Comparison of ENCODE assay signal across 9 cellular contexts in the genomic region with DNA sequence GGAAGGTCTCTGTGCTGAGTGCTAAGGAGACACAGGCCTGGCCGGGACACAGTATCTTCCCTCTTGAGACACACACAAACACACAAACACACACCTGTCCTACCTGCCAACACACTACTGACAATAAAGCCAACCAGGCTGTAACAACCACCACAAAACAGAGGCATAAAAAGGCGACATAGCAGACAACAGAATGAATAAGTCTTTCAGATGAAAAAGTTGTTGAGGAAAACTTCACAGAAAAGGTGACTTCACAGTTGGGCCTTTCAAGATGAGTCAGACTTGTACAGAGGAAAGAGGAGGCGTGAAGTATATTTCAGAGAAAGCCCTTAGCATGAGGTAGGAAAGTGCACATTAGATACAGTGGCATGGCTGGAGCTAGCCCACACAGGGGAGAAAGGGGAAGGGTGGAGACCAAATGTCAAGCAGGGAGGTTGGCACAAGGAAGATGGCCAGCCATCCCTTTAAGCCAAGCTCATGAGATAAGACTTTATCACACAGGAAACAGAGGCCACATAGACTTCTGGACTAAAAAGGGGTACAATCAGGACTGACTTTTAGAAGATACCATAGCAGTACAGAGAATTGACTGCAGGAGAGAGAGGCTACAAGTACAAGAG. TPM values are rescaled to one million over a fixed set of nuclear protein-coding genes. Genes with fewer than 3 reads are reported as not detected.
DNase-seq lines count a peak whose midpoint lies in the region; ATAC-seq and TF ChIP-seq lines count a peak whose summit lies in the region.
"Had no signal": no experiment of that assay in that cellular context is flagged by ENCODE, and none has a peak within 500 bp of the region (broad histone marks: within the 10 kb centered on the region; RNA-seq: fewer than 3 reads in every experiment).

No MANE protein-coding gene starts in this region.

- H3K4me3 Mint-ChIP-seq in MCF 10A (ENCODE audit: unreplicated experiment), result no peak overlapping the region

- TF ChIP-seq CTCF in MCF 10A (IDR thresholded peaks at IDR 0.05; ENCODE audit: unreplicated experiment) (no peak), breast epithelium (IDR thresholded peaks at IDR 0.05) (no peak), transverse colon (IDR thresholded peaks at IDR 0.05) (no peak)

- H3K36me3 Mint-ChIP-seq in MCF 10A (ENCODE audit: insufficient read depth, unreplicated experiment), result no peaks in the 10 kb centered on the region

- H3K4me1 ChIP-seq in breast epithelium, result no peaks in the 10 kb centered on the region
- H3K4me1 ChIP-seq in transverse colon, result no peaks in the 10 kb centered on the region
- H3K4me1 ChIP-seq: pancreas had no signal

- no peak for TF ChIP-seq EP300 in transverse colon (IDR thresholded peaks at IDR 0.05; ENCODE audit: low read depth)

- H3K27me3 ChIP-seq in breast epithelium, result peaks cover 0 to 20% of the 10 kb centered on the region in 2 donors
- no peaks in the 10 kb centered on the region for H3K27me3 ChIP-seq in transverse colon
- H3K27me3 ChIP-seq: pancreas had no signal

- H3K36me3 ChIP-seq in breast epithelium (no peaks in the 10 kb centered on the region), transverse colon (no peaks in the 10 kb centered on the region)
- H3K36me3 ChIP-seq: pancreas had no signal

- H3K27me3 Mint-ChIP-seq in MCF 10A (ENCODE audit: insufficient read depth, unreplicated experiment), result peaks cover 50% of the 10 kb centered on the region

- H3K9me3 ChIP-seq in breast epithelium (no peaks in the 10 kb centered on the region), transverse colon (no peaks in the 10 kb centered on the region)
- H3K9me3 ChIP-seq: pancreas had no signal

- peak; percentile 28 for DNase-seq in MCF 10A (ENCODE audit: unreplicated experiment)
- no peak for DNase-seq in breast epithelium (ENCODE audit: low spot score in 2 of 2)
- peak; percentile 12 for DNase-seq in activated T-cell treated with anti-CD3 and anti-CD28 coated beads for 48 hours (ENCODE audit: low read depth)
- peak; percentile 8 for DNase-seq in stimulated activated CD4-positive, alpha-beta T cell treated with anti-CD3 and anti-CD28 coated beads, Interleukin-4, amount 100 ng/mL, for 1 hour
- DNase-seq in transverse colon, result no peak
- DNase-seq in HuH-7.5 (ENCODE audit: low spot score), result no peak
- no peak for DNase-seq in RPMI8226
- DNase-seq: pancreas had no signal

- H3K4me1 Mint-ChIP-seq in MCF 10A (ENCODE audit: insufficient read depth, unreplicated experiment), result peaks cover 7% of the 10 kb centered on the region

- ATAC-seq in HG03139 (IDR thresholded peaks at IDR 0.05; ENCODE audit: unreplicated experiment), result peak; percentile 82

- in situ Hi-C loops in transverse colon (cut with MboI; ENCODE audit: low pct_ligation_motif_present in 1 of 4, low pct_unique_long_range_greater_than_20kb in 1 of 4, low sequenced_read_pairs in 3 of 4), result no loop called here

- TF ChIP-seq POLR2A in breast epithelium (IDR thresholded peaks at IDR 0.05) (no peak), transverse colon (IDR thresholded peaks at IDR 0.05) (no peak)

- peak overlapping the region; percentile 2 for H3K27ac Mint-ChIP-seq in MCF 10A (ENCODE audit: low read depth, unreplicated experiment)

- POLR2A ChIA-PET in MCF 10A (lab: Yijun Ruan, JAX), result interaction anchor here (0.9 kb wide), 1 partner anchor 12 kb away, joined by 3 read pairs; no protein-coding TSS in a partner anchor

- no peaks in the 10 kb centered on the region for H3K9me3 Mint-ChIP-seq in MCF 10A (ENCODE audit: unreplicated experiment)

- CTCF ChIA-PET in MCF 10A (lab: Yijun Ruan, JAX), result interaction anchor here (0.6 to 0.7 kb wide), 2 partner anchors 52 to 336 kb away, joined by 3 read pairs; no protein-coding TSS in a partner anchor

- 67 to 80% methylated on average over 1 to 3 of the region's 3 CpGs for WGBS in transverse colon (ENCODE audit: low coverage in 1 of 2), 2 donors

- no TSS peak for BruUV-seq in MCF 10A (replicated peaks; lab: Mats Ljungman, UMichigan)

- intact Hi-C loops in MCF 10A (cut with micrococcal nuclease), result no loop called here
- intact Hi-C loops in breast epithelium (cut with DNase I; ENCODE audit: low total_unique reads), result no loop called here
- intact Hi-C loops in transverse colon (cut with DNase I; ENCODE audit: low total_unique reads), result no loop called here

- H3K27ac ChIP-seq in breast epithelium (no peak overlapping the region), transverse colon (no peak overlapping the region)
- H3K27ac ChIP-seq: pancreas had no signal

- H3K4me3 ChIP-seq in breast epithelium, result no peak overlapping the region
- H3K4me3 ChIP-seq in transverse colon, result no peak overlapping the region
- H3K4me3 ChIP-seq: pancreas had no signal

RNA-seq across cellular contexts. Expression of gene SLC9A7, which starts 54.0 kb away (rescaled TPM):
- total RNA-seq in MCF 10A (2022), result 28.3 and 29.3 TPM in 2 replicates
- 10 to 100 TPM in 2 of 3 donors, 1 to 10 TPM in 1; 1.6 to 28.1 (median 12.8) TPM for total RNA-seq in breast epithelium
- total RNA-seq in transverse colon, result 10 to 100 TPM in 1 of 4 donors, 1 to 10 TPM in 2, under 1 TPM in 1; 0.82 to 29.2 (median 2.3) TPM

Comparison
In these comparisons a context has a peak if more than half of its experiments do, and no peak if none do; other contexts are left out.
1. DNase-seq: peak in MCF 10A (single experiment), activated T-cell treated with anti-CD3 and anti-CD28 coated beads for 48 hours (single experiment) and stimulated activated CD4-positive, alpha-beta T cell treated with anti-CD3 and anti-CD28 coated beads, Interleukin-4, amount 100 ng/mL, for 1 hour (single experiment); none in breast epithelium (0 of 2), transverse colon (single experiment), HuH-7.5 (single experiment) and RPMI8226 (single experiment).